Comparison of ENCODE assay signal across 8 cellular contexts in the genomic region with DNA sequence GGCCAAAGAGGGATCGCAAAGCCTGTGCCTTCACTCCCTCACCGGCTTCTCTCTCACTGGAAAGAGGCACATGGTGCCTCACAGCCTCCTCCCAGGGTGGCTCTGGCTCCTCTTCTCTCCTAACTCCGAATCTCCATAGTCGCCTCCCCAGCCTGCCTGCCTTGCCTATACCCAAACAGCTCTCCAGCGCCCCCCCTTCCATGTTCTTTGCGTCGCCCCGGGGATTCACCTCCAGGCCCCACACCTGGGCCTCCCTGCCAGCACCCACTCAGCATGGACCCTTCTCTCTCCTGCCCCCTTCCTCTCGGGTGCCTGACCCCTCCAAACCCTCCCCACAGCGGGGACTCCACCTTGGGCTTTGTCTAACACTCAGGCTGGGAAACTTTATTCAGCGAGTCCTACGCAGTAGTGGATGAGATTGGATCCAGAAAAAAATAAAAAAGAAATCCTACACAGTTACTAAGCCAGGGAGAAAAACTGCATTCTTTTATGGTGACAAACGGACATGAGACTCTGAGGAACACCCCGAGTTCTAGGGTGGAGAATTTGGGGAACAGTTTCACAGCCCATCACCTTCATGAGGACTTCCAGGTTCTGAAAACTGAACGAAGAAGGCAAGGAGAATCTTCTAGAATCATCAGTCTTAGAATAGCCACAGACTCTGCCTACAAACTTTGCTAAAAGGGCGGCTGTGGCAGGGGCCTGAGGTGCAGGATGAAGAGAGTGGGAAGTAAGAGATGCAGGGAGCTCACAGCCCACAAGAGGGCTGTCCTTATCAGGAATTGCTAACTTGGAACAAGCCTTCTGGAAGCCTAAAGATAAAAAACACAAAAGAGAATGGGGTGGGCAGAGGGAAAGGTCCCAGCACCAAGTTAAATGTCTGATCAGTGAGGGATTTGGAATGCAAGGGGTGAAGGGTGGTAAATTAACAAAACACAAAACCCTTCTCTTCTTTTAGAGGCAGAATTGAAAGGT. TPM values are rescaled to one million over a fixed set of nuclear protein-coding genes. Genes with fewer than 3 reads are reported as not detected.
DNase-seq lines count a peak whose midpoint lies in the region; ATAC-seq and TF ChIP-seq lines count a peak whose summit lies in the region.

No MANE protein-coding gene starts in this region.

- ATAC-seq in naive thymus-derived CD4-positive, alpha-beta T cell: no peak
- ATAC-seq in HG03354 (IDR thresholded peaks at IDR 0.05; ENCODE audit: poor library complexity, severe bottlenecking, unreplicated experiment) (no peak), GM21381 (IDR thresholded peaks at IDR 0.05; ENCODE audit: unreplicated experiment) (no peak), GM19467 (IDR thresholded peaks at IDR 0.05; ENCODE audit: unreplicated experiment) (no peak)

- no peaks in the 10 kb centered on the region for H3K27me3 ChIP-seq in BE2C
- no peaks in the 10 kb centered on the region for H3K27me3 ChIP-seq in naive thymus-derived CD4-positive, alpha-beta T cell (ENCODE audit: control insufficient read depth in 2 of 2, insufficient read depth in 2 of 2, low read length in 2 of 2)

- peaks cover 19 to 44% (median 36%) of the 10 kb centered on the region in 7 donors for H3K4me1 Mint-ChIP-seq in naive thymus-derived CD4-positive, alpha-beta T cell

- DNase-seq in BE2C (no peak), KBM-7 (peak; percentile 60), cerebellar cortex (ENCODE audit: low spot score) (peak; percentile 64), HPDE6-E6E7 (ENCODE audit: extremely low spot score) (no peak)
- DNase-seq in naive thymus-derived CD4-positive, alpha-beta T cell: no peak

- H3K27ac ChIP-seq in naive thymus-derived CD4-positive, alpha-beta T cell (ENCODE audit: low read depth, low read length): no peak overlapping the region

- H3K36me3 Mint-ChIP-seq in naive thymus-derived CD4-positive, alpha-beta T cell: peaks cover 0 to 9% (median 2%) of the 10 kb centered on the region in 5 donors

- H3K27me3 Mint-ChIP-seq in naive thymus-derived CD4-positive, alpha-beta T cell: no peaks in the 10 kb centered on the region

- intact Hi-C loops in naive thymus-derived CD4-positive, alpha-beta T cell (cut with micrococcal nuclease): loop anchor here in 1 of 2 donors (5.0 kb wide), 1 partner anchor 35 kb away; the partner anchor contains the start of gene TOP3B

- POLR2A ChIA-PET in naive thymus-derived CD4-positive, alpha-beta T cell (lab: Charles Lee): no interaction called here

- H3K27ac Mint-ChIP-seq in naive thymus-derived CD4-positive, alpha-beta T cell: peak overlapping the region in 6 of 9 donors; percentile 26 to 77 (median 34)

- 0 out of 2 replicates have a peak, but pooled peaks cover 2% of the 10 kb centered on the region for H3K4me1 ChIP-seq in BE2C
- H3K4me1 ChIP-seq in naive thymus-derived CD4-positive, alpha-beta T cell (ENCODE audit: control insufficient read depth in 2 of 2, insufficient read depth in 2 of 2, low read length in 2 of 2): peaks cover 4 to 7% of the 10 kb centered on the region in 2 donors

- in situ Hi-C loops in KBM-7 (cut with MboI; ENCODE audit: low pct_unique_long_range_greater_than_20kb, low sequenced_read_pairs): loop anchor here (25.0 kb wide), 1 partner anchor 210 kb away; the partner anchor contains the start of gene YPEL1

- no peak overlapping the region for H3K4me3 ChIP-seq in BE2C (ENCODE audit: low read depth, low read length)
- H3K4me3 ChIP-seq in naive thymus-derived CD4-positive, alpha-beta T cell (ENCODE audit: low read length): no peak overlapping the region

- TF ChIP-seq CTCF in BE2C (IDR thresholded peaks at IDR 0.05; ENCODE audit: low read depth, low read length): peak; percentile 56

- no peaks in the 10 kb centered on the region for H3K9me3 Mint-ChIP-seq in naive thymus-derived CD4-positive, alpha-beta T cell

- no peak overlapping the region for H3K4me3 Mint-ChIP-seq in naive thymus-derived CD4-positive, alpha-beta T cell

- H3K36me3 ChIP-seq in BE2C: peaks cover 9% of the 10 kb centered on the region
- H3K36me3 ChIP-seq in naive thymus-derived CD4-positive, alpha-beta T cell (ENCODE audit: control insufficient read depth in 2 of 3, insufficient read depth in 3 of 3, low read length in 3 of 3): peaks cover 0 to 30% (median 0%) of the 10 kb centered on the region in 3 experiments

- CTCF ChIA-PET in naive thymus-derived CD4-positive, alpha-beta T cell (lab: Charles Lee): no interaction called here

- H3K9me3 ChIP-seq in BE2C: no peaks in the 10 kb centered on the region
- no peaks in the 10 kb centered on the region for H3K9me3 ChIP-seq in naive thymus-derived CD4-positive, alpha-beta T cell (ENCODE audit: control insufficient read depth in 2 of 3, low read length in 3 of 3)

RNA-seq across cellular contexts. Expression of gene PPM1F, which starts 5.3 kb away (rescaled TPM):
- polyA plus RNA-seq in BE2C (2012; ENCODE audit: insufficient read depth, insufficient read length, low read depth): 41.0 TPM
- 10 to 100 TPM; 21.3 to 58.0 (median 27.8) TPM for total RNA-seq in naive thymus-derived CD4-positive, alpha-beta T cell
- 10 to 100 TPM in 1 of 2 donors, 1 to 10 TPM in 1; 8.8 to 11.5 TPM for polyA plus RNA-seq in naive thymus-derived CD4-positive, alpha-beta T cell

RNA-seq across cellular contexts. Expression of gene TOP3B, which starts 35.3 kb away (rescaled TPM):
- 50.9 TPM for polyA plus RNA-seq in BE2C (2012; ENCODE audit: insufficient read depth, insufficient read length, low read depth)
- total RNA-seq in naive thymus-derived CD4-positive, alpha-beta T cell: 10 to 100 TPM; 43.4 to 80.5 (median 59.1) TPM
- polyA plus RNA-seq in naive thymus-derived CD4-positive, alpha-beta T cell: 10 to 100 TPM in 1 of 2 donors, 1 to 10 TPM in 1; 8.4 to 16.2 TPM

Comparison
In these comparisons a context has a peak if more than half of its experiments do, and no peak if none do; other contexts are left out.
1. DNase-seq: peak in KBM-7 (single experiment) and cerebellar cortex (single experiment); none in BE2C (single experiment), naive thymus-derived CD4-positive, alpha-beta T cell (0 of 9) and HPDE6-E6E7 (single experiment).